In the genomic region with DNA sequence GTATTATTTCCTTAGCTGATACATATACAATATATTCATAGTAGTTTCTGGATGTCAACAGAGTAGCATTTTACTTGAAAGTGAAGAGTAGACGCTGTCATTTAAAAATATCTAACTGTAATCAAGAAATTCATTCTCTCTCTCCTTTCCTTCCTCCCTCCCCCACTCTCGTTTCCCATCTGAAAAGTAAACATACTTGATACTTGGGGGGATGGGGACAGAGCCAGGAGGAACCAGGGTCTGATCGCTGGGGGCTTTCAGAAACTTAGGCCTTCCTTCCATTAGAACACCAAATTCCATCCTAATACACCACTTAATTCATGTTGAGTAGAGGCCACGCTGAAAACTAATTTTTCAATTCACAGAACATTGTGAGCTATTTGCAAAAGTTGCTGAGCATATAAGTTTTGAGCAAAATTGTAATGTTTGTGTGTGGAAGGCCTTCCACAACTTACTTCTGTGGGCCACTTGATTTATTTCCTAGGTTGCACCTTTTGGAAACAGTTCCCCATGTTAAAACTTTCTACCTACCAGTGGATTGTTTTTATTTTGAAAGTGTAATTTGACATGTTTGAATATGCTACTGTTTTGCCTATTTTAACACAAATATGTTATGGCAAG, we compare ENCODE assay signal across 1 cellular context.
TF ChIP-seq lines count a peak whose summit lies in the region.

No MANE protein-coding gene starts in this region.

TF ChIP-seq in WTC11, 78 proteins besides CTCF, POLR2A, EP300 and RAD21 (continued from another document):
- TF ChIP-seq, protein P1, sequence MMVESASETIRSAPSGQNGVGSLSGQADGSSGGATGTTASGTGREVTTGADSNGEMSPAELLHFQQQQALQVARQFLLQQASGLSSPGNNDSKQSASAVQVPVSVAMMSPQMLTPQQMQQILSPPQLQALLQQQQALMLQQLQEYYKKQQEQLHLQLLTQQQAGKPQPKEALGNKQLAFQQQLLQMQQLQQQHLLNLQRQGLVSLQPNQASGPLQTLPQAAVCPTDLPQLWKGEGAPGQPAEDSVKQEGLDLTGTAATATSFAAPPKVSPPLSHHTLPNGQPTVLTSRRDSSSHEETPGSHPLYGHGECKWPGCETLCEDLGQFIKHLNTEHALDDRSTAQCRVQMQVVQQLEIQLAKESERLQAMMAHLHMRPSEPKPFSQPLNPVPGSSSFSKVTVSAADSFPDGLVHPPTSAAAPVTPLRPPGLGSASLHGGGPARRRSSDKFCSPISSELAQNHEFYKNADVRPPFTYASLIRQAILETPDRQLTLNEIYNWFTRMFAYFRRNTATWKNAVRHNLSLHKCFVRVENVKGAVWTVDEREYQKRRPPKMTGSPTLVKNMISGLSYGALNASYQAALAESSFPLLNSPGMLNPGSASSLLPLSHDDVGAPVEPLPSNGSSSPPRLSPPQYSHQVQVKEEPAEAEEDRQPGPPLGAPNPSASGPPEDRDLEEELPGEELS (CRISPR knock-in tag; IDR thresholded peaks at IDR 0.05) = no peak
- TF ChIP-seq CBFB (CRISPR knock-in tag; IDR thresholded peaks at IDR 0.05; ENCODE audit: low read depth) (no peak), ZNF317 (CRISPR knock-in tag; IDR thresholded peaks at IDR 0.05; ENCODE audit: borderline replicate concordance, low read depth) (no peak), FOXJ3 (CRISPR knock-in tag; IDR thresholded peaks at IDR 0.05; ENCODE audit: borderline replicate concordance) (no peak), SOX15 (CRISPR knock-in tag; IDR thresholded peaks at IDR 0.05) (no peak), MXD4 (CRISPR knock-in tag; IDR thresholded peaks at IDR 0.05; ENCODE audit: borderline replicate concordance) (no peak)
- TF ChIP-seq, protein P2, sequence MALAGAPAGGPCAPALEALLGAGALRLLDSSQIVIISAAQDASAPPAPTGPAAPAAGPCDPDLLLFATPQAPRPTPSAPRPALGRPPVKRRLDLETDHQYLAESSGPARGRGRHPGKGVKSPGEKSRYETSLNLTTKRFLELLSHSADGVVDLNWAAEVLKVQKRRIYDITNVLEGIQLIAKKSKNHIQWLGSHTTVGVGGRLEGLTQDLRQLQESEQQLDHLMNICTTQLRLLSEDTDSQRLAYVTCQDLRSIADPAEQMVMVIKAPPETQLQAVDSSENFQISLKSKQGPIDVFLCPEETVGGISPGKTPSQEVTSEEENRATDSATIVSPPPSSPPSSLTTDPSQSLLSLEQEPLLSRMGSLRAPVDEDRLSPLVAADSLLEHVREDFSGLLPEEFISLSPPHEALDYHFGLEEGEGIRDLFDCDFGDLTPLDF (CRISPR knock-in tag; IDR thresholded peaks at IDR 0.05) = no peak
- TF ChIP-seq, protein P3, sequence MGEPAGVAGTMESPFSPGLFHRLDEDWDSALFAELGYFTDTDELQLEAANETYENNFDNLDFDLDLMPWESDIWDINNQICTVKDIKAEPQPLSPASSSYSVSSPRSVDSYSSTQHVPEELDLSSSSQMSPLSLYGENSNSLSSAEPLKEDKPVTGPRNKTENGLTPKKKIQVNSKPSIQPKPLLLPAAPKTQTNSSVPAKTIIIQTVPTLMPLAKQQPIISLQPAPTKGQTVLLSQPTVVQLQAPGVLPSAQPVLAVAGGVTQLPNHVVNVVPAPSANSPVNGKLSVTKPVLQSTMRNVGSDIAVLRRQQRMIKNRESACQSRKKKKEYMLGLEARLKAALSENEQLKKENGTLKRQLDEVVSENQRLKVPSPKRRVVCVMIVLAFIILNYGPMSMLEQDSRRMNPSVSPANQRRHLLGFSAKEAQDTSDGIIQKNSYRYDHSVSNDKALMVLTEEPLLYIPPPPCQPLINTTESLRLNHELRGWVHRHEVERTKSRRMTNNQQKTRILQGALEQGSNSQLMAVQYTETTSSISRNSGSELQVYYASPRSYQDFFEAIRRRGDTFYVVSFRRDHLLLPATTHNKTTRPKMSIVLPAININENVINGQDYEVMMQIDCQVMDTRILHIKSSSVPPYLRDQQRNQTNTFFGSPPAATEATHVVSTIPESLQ (CRISPR knock-in tag; IDR thresholded peaks at IDR 0.05) = no peak
- TF ChIP-seq, protein P4, sequence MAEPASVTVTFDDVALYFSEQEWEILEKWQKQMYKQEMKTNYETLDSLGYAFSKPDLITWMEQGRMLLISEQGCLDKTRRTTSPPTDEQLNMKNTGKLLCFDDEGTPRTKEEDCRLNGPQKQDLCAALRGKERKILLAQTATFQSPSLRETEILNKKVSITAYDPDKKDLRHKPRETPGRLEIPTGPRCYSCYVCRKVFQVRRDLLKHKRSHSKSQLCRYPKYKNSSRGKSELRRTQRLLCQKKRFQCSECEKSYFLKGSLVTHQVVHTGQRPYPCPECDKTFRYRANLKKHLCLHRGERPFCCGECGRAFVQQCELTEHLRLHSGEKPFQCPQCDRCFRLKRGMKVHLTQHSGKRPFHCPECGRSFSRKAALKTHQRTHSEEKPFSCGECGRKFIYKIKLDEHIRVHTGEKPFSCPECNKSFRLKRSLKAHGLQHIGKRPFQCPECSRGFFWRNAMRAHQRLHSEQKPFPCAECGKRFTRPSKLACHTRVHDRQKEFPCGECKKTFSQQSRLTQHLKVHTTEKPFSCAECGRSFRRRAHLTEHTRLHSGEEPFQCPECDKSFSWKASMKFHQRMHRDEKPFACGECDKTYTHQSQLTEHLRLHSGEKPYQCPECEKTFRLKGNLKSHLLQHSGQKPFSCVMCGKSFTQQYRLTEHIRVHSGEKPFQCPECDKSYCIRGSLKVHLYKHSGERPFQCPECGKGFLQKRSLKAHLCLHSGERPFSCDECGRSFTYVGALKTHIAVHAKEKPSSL (CRISPR knock-in tag; conservative IDR thresholded peaks at IDR 0.05) = no peak
- TF ChIP-seq, protein P5, sequence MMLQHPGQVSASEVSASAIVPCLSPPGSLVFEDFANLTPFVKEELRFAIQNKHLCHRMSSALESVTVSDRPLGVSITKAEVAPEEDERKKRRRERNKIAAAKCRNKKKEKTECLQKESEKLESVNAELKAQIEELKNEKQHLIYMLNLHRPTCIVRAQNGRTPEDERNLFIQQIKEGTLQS (CRISPR knock-in tag; conservative IDR thresholded peaks at IDR 0.05) = no peak
- TF ChIP-seq, protein P6, sequence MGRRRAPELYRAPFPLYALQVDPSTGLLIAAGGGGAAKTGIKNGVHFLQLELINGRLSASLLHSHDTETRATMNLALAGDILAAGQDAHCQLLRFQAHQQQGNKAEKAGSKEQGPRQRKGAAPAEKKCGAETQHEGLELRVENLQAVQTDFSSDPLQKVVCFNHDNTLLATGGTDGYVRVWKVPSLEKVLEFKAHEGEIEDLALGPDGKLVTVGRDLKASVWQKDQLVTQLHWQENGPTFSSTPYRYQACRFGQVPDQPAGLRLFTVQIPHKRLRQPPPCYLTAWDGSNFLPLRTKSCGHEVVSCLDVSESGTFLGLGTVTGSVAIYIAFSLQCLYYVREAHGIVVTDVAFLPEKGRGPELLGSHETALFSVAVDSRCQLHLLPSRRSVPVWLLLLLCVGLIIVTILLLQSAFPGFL (CRISPR knock-in tag; IDR thresholded peaks at IDR 0.05; ENCODE audit: borderline replicate concordance) = no peak
- TF ChIP-seq, protein P7, sequence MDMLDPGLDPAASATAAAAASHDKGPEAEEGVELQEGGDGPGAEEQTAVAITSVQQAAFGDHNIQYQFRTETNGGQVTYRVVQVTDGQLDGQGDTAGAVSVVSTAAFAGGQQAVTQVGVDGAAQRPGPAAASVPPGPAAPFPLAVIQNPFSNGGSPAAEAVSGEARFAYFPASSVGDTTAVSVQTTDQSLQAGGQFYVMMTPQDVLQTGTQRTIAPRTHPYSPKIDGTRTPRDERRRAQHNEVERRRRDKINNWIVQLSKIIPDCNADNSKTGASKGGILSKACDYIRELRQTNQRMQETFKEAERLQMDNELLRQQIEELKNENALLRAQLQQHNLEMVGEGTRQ (CRISPR knock-in tag; IDR thresholded peaks at IDR 0.05) = no peak
TF ChIP-seq in WTC11: peak in this region for 0.
